Comparison of ENCODE assay signal across 1 cellular context in the genomic region with DNA sequence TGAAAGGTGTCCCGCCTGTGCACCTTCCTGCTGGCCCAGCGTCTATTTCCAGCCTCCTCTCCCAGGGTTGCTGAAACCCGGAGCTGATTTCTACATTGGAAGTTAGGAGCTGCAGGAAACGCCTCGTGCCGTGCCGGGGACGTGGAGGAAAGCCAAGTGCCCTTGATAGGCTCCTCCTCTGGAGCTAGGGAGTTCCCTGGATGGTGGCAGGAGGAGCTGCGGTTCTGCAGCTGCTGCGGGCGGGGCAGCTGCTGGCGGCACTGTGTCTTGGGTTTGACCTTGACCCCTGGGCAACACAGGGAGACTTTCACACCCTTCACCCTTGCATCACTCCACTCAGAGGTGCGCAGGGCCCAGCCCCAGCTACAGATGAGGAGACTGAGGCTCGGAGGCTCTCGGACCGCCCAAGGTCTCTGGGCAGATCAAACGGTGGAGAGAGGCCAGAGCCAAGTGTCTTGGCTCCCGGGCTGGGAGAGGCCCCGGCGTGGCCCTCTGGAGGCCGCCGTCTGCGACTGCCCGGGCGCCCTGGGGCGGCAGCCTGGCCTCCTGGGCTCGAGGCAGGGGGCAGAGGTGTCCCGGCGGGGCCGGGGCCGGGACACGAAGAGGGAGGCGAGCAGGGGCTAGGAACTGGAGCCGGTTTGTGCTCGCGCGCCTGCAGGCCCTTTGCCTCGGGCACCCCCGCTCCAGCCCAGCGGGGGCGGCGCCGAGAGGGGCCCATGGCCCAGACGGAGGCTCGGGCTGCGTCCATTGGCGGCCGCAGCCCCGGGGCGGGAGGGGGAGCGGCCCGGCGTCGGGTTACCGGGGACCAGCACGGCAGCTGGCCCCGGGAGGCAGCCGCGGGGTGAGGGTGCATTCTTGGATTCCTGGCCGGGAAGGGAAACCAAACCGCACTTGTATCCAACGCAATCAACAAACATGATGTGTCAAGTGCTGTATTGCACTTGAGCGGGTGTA.
TF ChIP-seq lines count a peak whose summit lies in the region.

No MANE protein-coding gene starts in this region.

TF ChIP-seq in HepG2, 621 proteins besides CTCF, POLR2A, EP300 and RAD21 (continued from another document and continues in another):
- TF ChIP-seq, protein P1, sequence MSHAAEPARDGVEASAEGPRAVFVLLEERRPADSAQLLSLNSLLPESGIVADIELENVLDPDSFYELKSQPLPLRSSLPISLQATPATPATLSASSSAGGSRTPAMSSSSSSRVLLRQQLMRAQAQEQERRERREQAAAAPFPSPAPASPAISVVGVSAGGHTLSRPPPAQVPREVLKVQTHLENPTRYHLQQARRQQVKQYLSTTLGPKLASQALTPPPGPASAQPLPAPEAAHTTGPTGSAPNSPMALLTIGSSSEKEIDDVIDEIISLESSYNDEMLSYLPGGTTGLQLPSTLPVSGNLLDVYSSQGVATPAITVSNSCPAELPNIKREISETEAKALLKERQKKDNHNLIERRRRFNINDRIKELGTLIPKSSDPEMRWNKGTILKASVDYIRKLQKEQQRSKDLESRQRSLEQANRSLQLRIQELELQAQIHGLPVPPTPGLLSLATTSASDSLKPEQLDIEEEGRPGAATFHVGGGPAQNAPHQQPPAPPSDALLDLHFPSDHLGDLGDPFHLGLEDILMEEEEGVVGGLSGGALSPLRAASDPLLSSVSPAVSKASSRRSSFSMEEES (CRISPR knock-in tag; IDR thresholded peaks at IDR 0.05): no peak
- TF ChIP-seq ZNF253 (CRISPR knock-in tag; IDR thresholded peaks at IDR 0.05; ENCODE audit: borderline replicate concordance) (no peak), MIER3 (CRISPR knock-in tag; IDR thresholded peaks at IDR 0.05; ENCODE audit: borderline replicate concordance) (no peak), SNAPC2 (CRISPR knock-in tag; IDR thresholded peaks at IDR 0.05) (no peak), THAP11 (CRISPR knock-in tag; IDR thresholded peaks at IDR 0.05) (no peak), HOXA3 (CRISPR knock-in tag; IDR thresholded peaks at IDR 0.05) (peak; percentile 53; the same call in 1 of the 2 replicates), AHR (CRISPR knock-in tag; IDR thresholded peaks at IDR 0.05) (no peak), ZMYM4 (CRISPR knock-in tag; IDR thresholded peaks at IDR 0.05) (peak; percentile 50; the same call in 1 of the 2 replicates), SP4 (CRISPR knock-in tag; IDR thresholded peaks at IDR 0.05) (no peak), RBFOX2 (IDR thresholded peaks at IDR 0.05; ENCODE audit: low read depth, low read length) (0 out of 2 replicates have a peak, but pooled peaks have one; percentile 15), BCL6 (CRISPR knock-in tag; IDR thresholded peaks at IDR 0.05) (peak; percentile 34), GZF1 (CRISPR knock-in tag; IDR thresholded peaks at IDR 0.05) (no peak), ZNF569 (CRISPR knock-in tag; IDR thresholded peaks at IDR 0.05; ENCODE audit: borderline replicate concordance) (no peak), NR1H2 (CRISPR knock-in tag; IDR thresholded peaks at IDR 0.05; ENCODE audit: borderline replicate concordance, low read depth) (no peak), KMT2A (CRISPR knock-in tag; IDR thresholded peaks at IDR 0.05) (no peak; the same call in 1 of the 2 replicates), HDAC2 (CRISPR knock-in tag; IDR thresholded peaks at IDR 0.05) (peak; percentile 56; the same call in 1 of the 2 replicates), JUNB (CRISPR knock-in tag; IDR thresholded peaks at IDR 0.05; ENCODE audit: borderline replicate concordance) (no peak), NR2F1 (CRISPR knock-in tag; IDR thresholded peaks at IDR 0.05) (peak; percentile 71 to 83), ZNF282 (IDR thresholded peaks at IDR 0.05; ENCODE audit: partially characterized antibody) (no peak), IKZF4 (CRISPR knock-in tag; IDR thresholded peaks at IDR 0.05; ENCODE audit: borderline replicate concordance, low read depth, not compliant biosample characterization) (peak; percentile 66), ZFAT (CRISPR knock-in tag; conservative IDR thresholded peaks at IDR 0.05) (no peak), MAFK (conservative IDR thresholded peaks at IDR 0.05 in 1 of 2, IDR thresholded peaks at IDR 0.05 in 1 of 2; ENCODE audit: low read length in 2 of 2) (no peak), ISL2 (CRISPR knock-in tag; IDR thresholded peaks at IDR 0.05) (no peak; the same call in 1 of the 2 replicates), FIP1L1 (IDR thresholded peaks at IDR 0.05; ENCODE audit: borderline replicate concordance, insufficient read depth, low read depth, low read length) (no peak), ZSCAN20 (CRISPR knock-in tag; IDR thresholded peaks at IDR 0.05; ENCODE audit: borderline replicate concordance) (0 out of 2 replicates have a peak, but pooled peaks have one; percentile 40), ZNF383 (CRISPR knock-in tag; IDR thresholded peaks at IDR 0.05; ENCODE audit: borderline replicate concordance) (0 out of 2 replicates have a peak, but pooled peaks have one; percentile 46), MYC (CRISPR knock-in tag; IDR thresholded peaks at IDR 0.05; ENCODE audit: borderline replicate concordance) (peak; percentile 36; the same call in 1 of the 2 replicates), GABPB1 (CRISPR knock-in tag; IDR thresholded peaks at IDR 0.05) (peak; percentile 52; the same call in 1 of the 2 replicates)
- TF ChIP-seq, protein P2, sequence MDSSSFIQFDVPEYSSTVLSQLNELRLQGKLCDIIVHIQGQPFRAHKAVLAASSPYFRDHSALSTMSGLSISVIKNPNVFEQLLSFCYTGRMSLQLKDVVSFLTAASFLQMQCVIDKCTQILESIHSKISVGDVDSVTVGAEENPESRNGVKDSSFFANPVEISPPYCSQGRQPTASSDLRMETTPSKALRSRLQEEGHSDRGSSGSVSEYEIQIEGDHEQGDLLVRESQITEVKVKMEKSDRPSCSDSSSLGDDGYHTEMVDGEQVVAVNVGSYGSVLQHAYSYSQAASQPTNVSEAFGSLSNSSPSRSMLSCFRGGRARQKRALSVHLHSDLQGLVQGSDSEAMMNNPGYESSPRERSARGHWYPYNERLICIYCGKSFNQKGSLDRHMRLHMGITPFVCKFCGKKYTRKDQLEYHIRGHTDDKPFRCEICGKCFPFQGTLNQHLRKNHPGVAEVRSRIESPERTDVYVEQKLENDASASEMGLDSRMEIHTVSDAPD (CRISPR knock-in tag; IDR thresholded peaks at IDR 0.05): no peak
- TF ChIP-seq, protein P3, sequence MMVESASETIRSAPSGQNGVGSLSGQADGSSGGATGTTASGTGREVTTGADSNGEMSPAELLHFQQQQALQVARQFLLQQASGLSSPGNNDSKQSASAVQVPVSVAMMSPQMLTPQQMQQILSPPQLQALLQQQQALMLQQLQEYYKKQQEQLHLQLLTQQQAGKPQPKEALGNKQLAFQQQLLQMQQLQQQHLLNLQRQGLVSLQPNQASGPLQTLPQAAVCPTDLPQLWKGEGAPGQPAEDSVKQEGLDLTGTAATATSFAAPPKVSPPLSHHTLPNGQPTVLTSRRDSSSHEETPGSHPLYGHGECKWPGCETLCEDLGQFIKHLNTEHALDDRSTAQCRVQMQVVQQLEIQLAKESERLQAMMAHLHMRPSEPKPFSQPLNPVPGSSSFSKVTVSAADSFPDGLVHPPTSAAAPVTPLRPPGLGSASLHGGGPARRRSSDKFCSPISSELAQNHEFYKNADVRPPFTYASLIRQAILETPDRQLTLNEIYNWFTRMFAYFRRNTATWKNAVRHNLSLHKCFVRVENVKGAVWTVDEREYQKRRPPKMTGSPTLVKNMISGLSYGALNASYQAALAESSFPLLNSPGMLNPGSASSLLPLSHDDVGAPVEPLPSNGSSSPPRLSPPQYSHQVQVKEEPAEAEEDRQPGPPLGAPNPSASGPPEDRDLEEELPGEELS (CRISPR knock-in tag; IDR thresholded peaks at IDR 0.05): no peak
- TF ChIP-seq, protein P4, sequence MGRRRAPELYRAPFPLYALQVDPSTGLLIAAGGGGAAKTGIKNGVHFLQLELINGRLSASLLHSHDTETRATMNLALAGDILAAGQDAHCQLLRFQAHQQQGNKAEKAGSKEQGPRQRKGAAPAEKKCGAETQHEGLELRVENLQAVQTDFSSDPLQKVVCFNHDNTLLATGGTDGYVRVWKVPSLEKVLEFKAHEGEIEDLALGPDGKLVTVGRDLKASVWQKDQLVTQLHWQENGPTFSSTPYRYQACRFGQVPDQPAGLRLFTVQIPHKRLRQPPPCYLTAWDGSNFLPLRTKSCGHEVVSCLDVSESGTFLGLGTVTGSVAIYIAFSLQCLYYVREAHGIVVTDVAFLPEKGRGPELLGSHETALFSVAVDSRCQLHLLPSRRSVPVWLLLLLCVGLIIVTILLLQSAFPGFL (CRISPR knock-in tag; IDR thresholded peaks at IDR 0.05): no peak
- TF ChIP-seq, protein P5, sequence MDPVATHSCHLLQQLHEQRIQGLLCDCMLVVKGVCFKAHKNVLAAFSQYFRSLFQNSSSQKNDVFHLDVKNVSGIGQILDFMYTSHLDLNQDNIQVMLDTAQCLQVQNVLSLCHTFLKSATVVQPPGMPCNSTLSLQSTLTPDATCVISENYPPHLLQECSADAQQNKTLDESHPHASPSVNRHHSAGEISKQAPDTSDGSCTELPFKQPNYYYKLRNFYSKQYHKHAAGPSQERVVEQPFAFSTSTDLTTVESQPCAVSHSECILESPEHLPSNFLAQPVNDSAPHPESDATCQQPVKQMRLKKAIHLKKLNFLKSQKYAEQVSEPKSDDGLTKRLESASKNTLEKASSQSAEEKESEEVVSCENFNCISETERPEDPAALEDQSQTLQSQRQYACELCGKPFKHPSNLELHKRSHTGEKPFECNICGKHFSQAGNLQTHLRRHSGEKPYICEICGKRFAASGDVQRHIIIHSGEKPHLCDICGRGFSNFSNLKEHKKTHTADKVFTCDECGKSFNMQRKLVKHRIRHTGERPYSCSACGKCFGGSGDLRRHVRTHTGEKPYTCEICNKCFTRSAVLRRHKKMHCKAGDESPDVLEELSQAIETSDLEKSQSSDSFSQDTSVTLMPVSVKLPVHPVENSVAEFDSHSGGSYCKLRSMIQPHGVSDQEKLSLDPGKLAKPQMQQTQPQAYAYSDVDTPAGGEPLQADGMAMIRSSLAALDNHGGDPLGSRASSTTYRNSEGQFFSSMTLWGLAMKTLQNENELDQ (CRISPR knock-in tag; IDR thresholded peaks at IDR 0.05; ENCODE audit: borderline replicate concordance): no peak
- TF ChIP-seq, protein P6, sequence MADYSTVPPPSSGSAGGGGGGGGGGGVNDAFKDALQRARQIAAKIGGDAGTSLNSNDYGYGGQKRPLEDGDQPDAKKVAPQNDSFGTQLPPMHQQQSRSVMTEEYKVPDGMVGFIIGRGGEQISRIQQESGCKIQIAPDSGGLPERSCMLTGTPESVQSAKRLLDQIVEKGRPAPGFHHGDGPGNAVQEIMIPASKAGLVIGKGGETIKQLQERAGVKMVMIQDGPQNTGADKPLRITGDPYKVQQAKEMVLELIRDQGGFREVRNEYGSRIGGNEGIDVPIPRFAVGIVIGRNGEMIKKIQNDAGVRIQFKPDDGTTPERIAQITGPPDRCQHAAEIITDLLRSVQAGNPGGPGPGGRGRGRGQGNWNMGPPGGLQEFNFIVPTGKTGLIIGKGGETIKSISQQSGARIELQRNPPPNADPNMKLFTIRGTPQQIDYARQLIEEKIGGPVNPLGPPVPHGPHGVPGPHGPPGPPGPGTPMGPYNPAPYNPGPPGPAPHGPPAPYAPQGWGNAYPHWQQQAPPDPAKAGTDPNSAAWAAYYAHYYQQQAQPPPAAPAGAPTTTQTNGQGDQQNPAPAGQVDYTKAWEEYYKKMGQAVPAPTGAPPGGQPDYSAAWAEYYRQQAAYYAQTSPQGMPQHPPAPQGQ (CRISPR knock-in tag; IDR thresholded peaks at IDR 0.05; ENCODE audit: borderline replicate concordance): no peak
- TF ChIP-seq, protein P7, sequence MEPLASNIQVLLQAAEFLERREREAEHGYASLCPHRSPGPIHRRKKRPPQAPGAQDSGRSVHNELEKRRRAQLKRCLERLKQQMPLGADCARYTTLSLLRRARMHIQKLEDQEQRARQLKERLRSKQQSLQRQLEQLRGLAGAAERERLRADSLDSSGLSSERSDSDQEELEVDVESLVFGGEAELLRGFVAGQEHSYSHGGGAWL (CRISPR knock-in tag; IDR thresholded peaks at IDR 0.05): peak; percentile 61
- TF ChIP-seq, protein P8, sequence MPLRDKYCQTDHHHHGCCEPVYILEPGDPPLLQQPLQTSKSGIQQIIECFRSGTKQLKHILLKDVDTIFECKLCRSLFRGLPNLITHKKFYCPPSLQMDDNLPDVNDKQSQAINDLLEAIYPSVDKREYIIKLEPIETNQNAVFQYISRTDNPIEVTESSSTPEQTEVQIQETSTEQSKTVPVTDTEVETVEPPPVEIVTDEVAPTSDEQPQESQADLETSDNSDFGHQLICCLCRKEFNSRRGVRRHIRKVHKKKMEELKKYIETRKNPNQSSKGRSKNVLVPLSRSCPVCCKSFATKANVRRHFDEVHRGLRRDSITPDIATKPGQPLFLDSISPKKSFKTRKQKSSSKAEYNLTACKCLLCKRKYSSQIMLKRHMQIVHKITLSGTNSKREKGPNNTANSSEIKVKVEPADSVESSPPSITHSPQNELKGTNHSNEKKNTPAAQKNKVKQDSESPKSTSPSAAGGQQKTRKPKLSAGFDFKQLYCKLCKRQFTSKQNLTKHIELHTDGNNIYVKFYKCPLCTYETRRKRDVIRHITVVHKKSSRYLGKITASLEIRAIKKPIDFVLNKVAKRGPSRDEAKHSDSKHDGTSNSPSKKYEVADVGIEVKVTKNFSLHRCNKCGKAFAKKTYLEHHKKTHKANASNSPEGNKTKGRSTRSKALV (CRISPR knock-in tag; IDR thresholded peaks at IDR 0.05): no peak
- TF ChIP-seq, protein P9, sequence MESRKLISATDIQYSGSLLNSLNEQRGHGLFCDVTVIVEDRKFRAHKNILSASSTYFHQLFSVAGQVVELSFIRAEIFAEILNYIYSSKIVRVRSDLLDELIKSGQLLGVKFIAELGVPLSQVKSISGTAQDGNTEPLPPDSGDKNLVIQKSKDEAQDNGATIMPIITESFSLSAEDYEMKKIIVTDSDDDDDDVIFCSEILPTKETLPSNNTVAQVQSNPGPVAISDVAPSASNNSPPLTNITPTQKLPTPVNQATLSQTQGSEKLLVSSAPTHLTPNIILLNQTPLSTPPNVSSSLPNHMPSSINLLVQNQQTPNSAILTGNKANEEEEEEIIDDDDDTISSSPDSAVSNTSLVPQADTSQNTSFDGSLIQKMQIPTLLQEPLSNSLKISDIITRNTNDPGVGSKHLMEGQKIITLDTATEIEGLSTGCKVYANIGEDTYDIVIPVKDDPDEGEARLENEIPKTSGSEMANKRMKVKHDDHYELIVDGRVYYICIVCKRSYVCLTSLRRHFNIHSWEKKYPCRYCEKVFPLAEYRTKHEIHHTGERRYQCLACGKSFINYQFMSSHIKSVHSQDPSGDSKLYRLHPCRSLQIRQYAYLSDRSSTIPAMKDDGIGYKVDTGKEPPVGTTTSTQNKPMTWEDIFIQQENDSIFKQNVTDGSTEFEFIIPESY (CRISPR knock-in tag; IDR thresholded peaks at IDR 0.05): no peak
- TF ChIP-seq, protein P10, sequence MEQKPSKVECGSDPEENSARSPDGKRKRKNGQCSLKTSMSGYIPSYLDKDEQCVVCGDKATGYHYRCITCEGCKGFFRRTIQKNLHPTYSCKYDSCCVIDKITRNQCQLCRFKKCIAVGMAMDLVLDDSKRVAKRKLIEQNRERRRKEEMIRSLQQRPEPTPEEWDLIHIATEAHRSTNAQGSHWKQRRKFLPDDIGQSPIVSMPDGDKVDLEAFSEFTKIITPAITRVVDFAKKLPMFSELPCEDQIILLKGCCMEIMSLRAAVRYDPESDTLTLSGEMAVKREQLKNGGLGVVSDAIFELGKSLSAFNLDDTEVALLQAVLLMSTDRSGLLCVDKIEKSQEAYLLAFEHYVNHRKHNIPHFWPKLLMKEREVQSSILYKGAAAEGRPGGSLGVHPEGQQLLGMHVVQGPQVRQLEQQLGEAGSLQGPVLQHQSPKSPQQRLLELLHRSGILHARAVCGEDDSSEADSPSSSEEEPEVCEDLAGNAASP (CRISPR knock-in tag; IDR thresholded peaks at IDR 0.05; ENCODE audit: borderline replicate concordance): no peak
